ENCODE assay signal across 30 cellular contexts in the genomic region with DNA sequence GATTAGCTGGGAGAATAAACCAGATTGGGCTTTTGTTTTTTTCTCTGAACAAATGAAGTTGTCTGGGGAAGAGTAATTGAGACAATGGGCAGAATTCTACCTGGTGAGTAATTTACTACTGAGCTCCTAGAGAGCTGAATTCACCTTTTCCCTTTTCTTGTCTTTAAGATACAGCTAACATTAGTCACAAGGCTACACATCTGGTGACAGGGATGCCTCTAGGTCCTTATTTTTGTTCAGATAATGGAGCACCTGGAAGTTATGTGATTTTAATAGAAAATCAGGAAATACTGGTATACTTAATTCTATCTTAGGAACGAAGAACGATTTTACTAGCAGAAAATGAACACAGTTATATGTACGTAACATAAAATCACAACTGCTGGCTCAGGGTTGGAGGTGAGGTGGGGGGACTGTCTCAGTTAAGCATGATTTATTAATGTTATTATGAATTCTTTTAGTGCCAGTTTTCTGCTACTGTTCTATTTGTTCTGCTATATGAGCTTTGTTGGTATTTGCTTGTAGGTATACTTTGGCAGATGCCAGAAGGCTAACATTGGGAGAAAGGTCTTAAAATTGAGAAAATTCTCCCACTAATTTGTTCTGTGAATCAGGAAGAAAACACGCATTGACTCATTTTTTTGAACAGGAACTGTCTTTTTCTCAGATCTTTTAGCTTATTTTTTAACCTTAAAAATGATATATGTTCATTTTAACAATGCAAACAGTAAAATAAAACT.
DNase-seq lines count a peak whose midpoint lies in the region; TF ChIP-seq lines count a peak whose summit lies in the region.
"Had no signal": no experiment of that assay in that cellular context is flagged by ENCODE, and none has a peak within 500 bp of the region (broad histone marks: within the 10 kb centered on the region; RNA-seq: fewer than 3 reads in every experiment).

No MANE protein-coding gene starts in this region.

- no peaks in the 10 kb centered on the region for H3K9me3 ChIP-seq in breast epithelium
- no peaks in the 10 kb centered on the region for H3K9me3 ChIP-seq in spleen
- H3K9me3 ChIP-seq in BE2C: no peaks in the 10 kb centered on the region
- H3K9me3 ChIP-seq: esophagus muscularis mucosa, gastrocnemius medialis, prostate gland, right lobe of liver, stomach, thyroid gland, vagina had no signal

- no TSS peak for BruUV-seq in MCF 10A (replicated peaks; lab: Mats Ljungman, UMichigan)
- no TSS peak for BruUV-seq in Calu3 (replicated peaks; lab: Mats Ljungman, UMichigan)

- H3K36me3 Mint-ChIP-seq in MCF 10A (ENCODE audit: insufficient read depth, unreplicated experiment) (no peaks in the 10 kb centered on the region), chondrocyte (ENCODE audit: low read depth) (peaks cover 5% of the 10 kb centered on the region), Calu3 (ENCODE audit: insufficient read depth, unreplicated experiment) (no peaks in the 10 kb centered on the region)

- WGBS in spleen, 5 donors: 79 to 89% (median 82%) methylated on average over 4 of the region's 4 CpGs

- H3K27ac ChIP-seq in breast epithelium (peak overlapping the region; percentile 1 to 26), spleen (peak overlapping the region in 7 of 8 donors; percentile 3 to 58 (median 22))
- H3K27ac ChIP-seq: esophagus muscularis mucosa, gastrocnemius medialis, HL-60, prostate gland, right lobe of liver, thyroid gland, vagina had no signal

- H3K27me3 Mint-ChIP-seq in MCF 10A (ENCODE audit: insufficient read depth, unreplicated experiment) (no peaks in the 10 kb centered on the region), chondrocyte (ENCODE audit: low read depth) (no peaks in the 10 kb centered on the region), Calu3 (ENCODE audit: unreplicated experiment) (no peaks in the 10 kb centered on the region)
- H3K27me3 Mint-ChIP-seq: activated naive CD8-positive, alpha-beta T cell treated with anti-CD3 and anti-CD28 coated beads, Interleukin-2, amount 10 ng/mL, durations not matched to agents 7 days and 5 days had no signal

- H3K4me1 ChIP-seq in breast epithelium: no peaks in the 10 kb centered on the region
- peaks cover 0 to 44% (median 9%) of the 10 kb centered on the region in 6 donors for H3K4me1 ChIP-seq in spleen
- no peaks in the 10 kb centered on the region for H3K4me1 ChIP-seq in BE2C
- H3K4me1 ChIP-seq: gastrocnemius medialis, prostate gland, vagina had no signal

- POLR2A ChIA-PET in MCF 10A (lab: Yijun Ruan, JAX): interaction anchor here (0.8 to 1.0 kb wide), 2 partner anchors 14 to 128 kb away, joined by 4 read pairs; no protein-coding TSS in a partner anchor

- H3K4me3 ChIP-seq in breast epithelium: no peak overlapping the region
- no peak overlapping the region for H3K4me3 ChIP-seq in spleen
- H3K4me3 ChIP-seq in BE2C (ENCODE audit: low read depth, low read length): no peak overlapping the region
- H3K4me3 ChIP-seq: esophagus muscularis mucosa, gastrocnemius medialis, prostate gland, right lobe of liver, stomach, thyroid gland, vagina had no signal

- DNase-seq in breast epithelium (ENCODE audit: low spot score in 2 of 2) (no peak), MCF 10A (ENCODE audit: unreplicated experiment) (no peak), chondrocyte (ENCODE audit: low spot score) (no peak), kidney tubule cell (ENCODE audit: low spot score) (peak; percentile 41), spleen (no peak), BE2C (no peak), Calu3 (no peak), NCI-H524 (lab: John Stamatoyannopoulos, UW) (no peak)
- DNase-seq: activated CD4-positive, alpha-beta T cell treated with anti-CD3 and anti-CD28 coated beads for 1 hour; activated CD8-positive, alpha-beta memory T cell treated with anti-CD3 and anti-CD28 coated beads for 24 hours; activated gamma-delta T cell treated with Interleukin-2 at 50 U/mL for 16 hours; activated naive CD8-positive, alpha-beta T cell treated with anti-CD3 and anti-CD28 coated beads, Interleukin-2, amount 10 ng/mL, durations not matched to agents 7 days and 5 days; aorta; cortex of kidney; effector memory CD4-positive, alpha-beta T cell; gastrocnemius medialis; GOT3; NCI-H2029 treated with DMSO at 0.1 percent for 48 hours; NCI-H526; right lobe of liver; SHP77; stimulated activated CD4-positive, alpha-beta T cell treated with anti-CD3 and anti-CD28 coated beads, Interleukin-12 subunit alpha, Interleukin-12 subunit beta, amount 100 ng/mL, for 4 hours; stimulated activated CD4-positive, alpha-beta T cell treated with anti-CD3 and anti-CD28 coated beads, Interleukin-2, amount 100 ng/mL, for 48 hours; stomach; T-helper 2 cell; thyroid gland had no signal

- H3K4me3 Mint-ChIP-seq in MCF 10A (ENCODE audit: unreplicated experiment) (no peak overlapping the region), chondrocyte (ENCODE audit: unreplicated experiment) (no peak overlapping the region), Calu3 (ENCODE audit: low read depth, unreplicated experiment) (no peak overlapping the region)
- H3K4me3 Mint-ChIP-seq: activated naive CD8-positive, alpha-beta T cell treated with anti-CD3 and anti-CD28 coated beads, Interleukin-2, amount 10 ng/mL, durations not matched to agents 7 days and 5 days had no signal

- no peaks in the 10 kb centered on the region for H3K4me1 Mint-ChIP-seq in MCF 10A (ENCODE audit: insufficient read depth, unreplicated experiment)
- peaks cover 35% of the 10 kb centered on the region for H3K4me1 Mint-ChIP-seq in chondrocyte (ENCODE audit: low read depth)
- peaks cover 12% of the 10 kb centered on the region for H3K4me1 Mint-ChIP-seq in Calu3 (ENCODE audit: low read depth, unreplicated experiment)

- intact Hi-C loops in breast epithelium (cut with DNase I; ENCODE audit: low total_unique reads): no loop called here
- intact Hi-C loops in MCF 10A (cut with micrococcal nuclease): no loop called here
- intact Hi-C loops in spleen (cut with DNase I; ENCODE audit: low total_unique reads): no loop called here
- intact Hi-C loops in Calu3 (cut with micrococcal nuclease; ENCODE audit: unreplicated experiment): no loop called here

- no peaks in the 10 kb centered on the region for H3K36me3 ChIP-seq in breast epithelium
- H3K36me3 ChIP-seq in spleen: no peaks in the 10 kb centered on the region
- H3K36me3 ChIP-seq in BE2C: no peaks in the 10 kb centered on the region
- H3K36me3 ChIP-seq: esophagus muscularis mucosa, gastrocnemius medialis, prostate gland, right lobe of liver, stomach, thyroid gland, vagina had no signal

- TF ChIP-seq CTCF in breast epithelium (IDR thresholded peaks at IDR 0.05) (no peak), MCF 10A (IDR thresholded peaks at IDR 0.05; ENCODE audit: unreplicated experiment) (no peak), chondrocyte (IDR thresholded peaks at IDR 0.05) (no peak), spleen (IDR thresholded peaks at IDR 0.05 in 8 of 11, conservative IDR thresholded peaks at IDR 0.05 in 3 of 11) (no peak), BE2C (IDR thresholded peaks at IDR 0.05; ENCODE audit: low read depth, low read length) (no peak), Calu3 (IDR thresholded peaks at IDR 0.05; ENCODE audit: unreplicated experiment) (no peak)

- CTCF ChIA-PET in MCF 10A (lab: Yijun Ruan, JAX): interaction anchor here (0.6 to 1.2 kb wide), 3 partner anchors 9 to 53 kb away, joined by 3 to 5 read pairs (median 3); no protein-coding TSS in a partner anchor
- CTCF ChIA-PET in Calu3 (lab: Charles Lee): interaction anchor here (0.6 kb wide), 1 partner anchor 23 kb away, joined by 3 read pairs; no protein-coding TSS in a partner anchor

- no peak for TF ChIP-seq POLR2A in breast epithelium (IDR thresholded peaks at IDR 0.05)
- TF ChIP-seq POLR2A in spleen (IDR thresholded peaks at IDR 0.05): no peak

- H3K27me3 ChIP-seq in breast epithelium: no peaks in the 10 kb centered on the region
- H3K27me3 ChIP-seq in spleen (replicated peaks in 1 of 7): no peaks in the 10 kb centered on the region
- H3K27me3 ChIP-seq in BE2C: no peaks in the 10 kb centered on the region
- H3K27me3 ChIP-seq: esophagus muscularis mucosa, gastrocnemius medialis, right lobe of liver, stomach, thyroid gland, vagina had no signal

- H3K27ac Mint-ChIP-seq in MCF 10A (ENCODE audit: low read depth, unreplicated experiment) (no peak overlapping the region), chondrocyte (ENCODE audit: unreplicated experiment) (peak overlapping the region; percentile 33), Calu3 (ENCODE audit: unreplicated experiment) (no peak overlapping the region)
- H3K27ac Mint-ChIP-seq: activated naive CD8-positive, alpha-beta T cell treated with anti-CD3 and anti-CD28 coated beads, Interleukin-2, amount 10 ng/mL, durations not matched to agents 7 days and 5 days had no signal

- no peaks in the 10 kb centered on the region for H3K9me3 Mint-ChIP-seq in MCF 10A (ENCODE audit: unreplicated experiment)
- H3K9me3 Mint-ChIP-seq in chondrocyte (ENCODE audit: low read depth): peaks cover 3% of the 10 kb centered on the region
- H3K9me3 Mint-ChIP-seq in Calu3 (ENCODE audit: low read depth, unreplicated experiment): no peaks in the 10 kb centered on the region
